14 cellular contexts compared by ENCODE assay signal in the genomic region with DNA sequence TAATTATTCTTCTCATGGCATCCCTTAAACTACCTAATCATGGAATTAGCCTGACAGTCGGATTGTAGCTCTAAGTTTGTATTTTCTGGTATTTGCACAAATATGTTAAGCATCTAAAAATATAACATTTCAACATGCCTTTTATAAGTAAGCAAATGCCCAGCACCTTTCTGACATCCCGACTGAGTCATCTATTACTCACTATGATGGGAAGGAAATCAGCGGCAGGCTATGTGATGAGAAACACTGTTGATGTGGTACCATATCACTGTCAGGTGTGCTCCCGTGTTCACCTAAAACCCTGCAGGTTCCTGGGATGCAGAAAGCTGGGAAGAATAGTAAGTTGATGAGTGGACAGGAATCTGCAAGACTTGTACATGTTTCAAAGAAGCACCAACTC.
A peak's percentile ranks its signal among the peaks of the same experiment; 100 is the strongest.
DNase-seq lines count a peak whose midpoint lies in the region; ATAC-seq lines count a peak whose summit lies in the region.
"Had no signal": no experiment of that assay in that cellular context is flagged by ENCODE, and none has a peak within 500 bp of the region (broad histone marks: within the 10 kb centered on the region; RNA-seq: fewer than 3 reads in every experiment).

No MANE protein-coding gene starts in this region.

- H3K4me1 Mint-ChIP-seq in activated naive CD8-positive, alpha-beta T cell treated with anti-CD3 and anti-CD28 coated beads, Interleukin-2, amount 50 U/mL, for 24 hours, result no peaks in the 10 kb centered on the region

- no peaks in the 10 kb centered on the region for H3K36me3 Mint-ChIP-seq in activated naive CD8-positive, alpha-beta T cell treated with anti-CD3 and anti-CD28 coated beads, Interleukin-2, amount 50 U/mL, for 24 hours (ENCODE audit: low read depth)

- no peak overlapping the region for H3K27ac Mint-ChIP-seq in activated naive CD8-positive, alpha-beta T cell treated with anti-CD3 and anti-CD28 coated beads, Interleukin-2, amount 50 U/mL, for 24 hours
- H3K27ac Mint-ChIP-seq: activated T-helper 2 cell treated with anti-CD3 and anti-CD28 coated beads, Interferon-gamma antibody, Interleukin-2, Interleukin-4, amounts not matched to agents 10 μg/mL and 5 μg/mL and 100 μg/mL, durations not matched to agents 14 hours and 24 hours and 36 hours had no signal

- no peaks in the 10 kb centered on the region for H3K27me3 Mint-ChIP-seq in activated naive CD8-positive, alpha-beta T cell treated with anti-CD3 and anti-CD28 coated beads, Interleukin-2, amount 50 U/mL, for 24 hours

- H3K4me3 Mint-ChIP-seq in activated naive CD8-positive, alpha-beta T cell treated with anti-CD3 and anti-CD28 coated beads, Interleukin-2, amount 50 U/mL, for 24 hours, result no peak overlapping the region

- no peak for ATAC-seq in activated naive CD8-positive, alpha-beta T cell treated with anti-CD3 and anti-CD28 coated beads, Interleukin-2, amount 50 U/mL, for 24 hours
- no peak for ATAC-seq in HG03159 (IDR thresholded peaks at IDR 0.05; ENCODE audit: unreplicated experiment)
- ATAC-seq: gastroesophageal sphincter, upper lobe of right lung had no signal

- DNase-seq in AG08396 (ENCODE audit: low spot score) (peak; percentile 65), HT1080 (ENCODE audit: low read depth) (peak; percentile 90), amniotic stem cell (lab: John Stamatoyannopoulos, UW) (peak; percentile 61), glomerular visceral epithelial cell (ENCODE audit: extremely low spot score) (peak; percentile 53), islet precursor cell (no peak), T-helper 1 cell (no peak)
- DNase-seq in activated naive CD8-positive, alpha-beta T cell treated with anti-CD3 and anti-CD28 coated beads, Interleukin-2, amount 50 U/mL, for 24 hours, result no peak
- DNase-seq: activated CD4-positive, alpha-beta T cell treated with anti-CD3 and anti-CD28 coated beads for 48 hours; NCI-H1105 treated with DMSO at 0.1 percent for 48 hours; NCI-H82; upper lobe of right lung had no signal

- H3K9me3 Mint-ChIP-seq in activated naive CD8-positive, alpha-beta T cell treated with anti-CD3 and anti-CD28 coated beads, Interleukin-2, amount 50 U/mL, for 24 hours, result no peaks in the 10 kb centered on the region
- H3K9me3 Mint-ChIP-seq: activated T-helper 2 cell treated with anti-CD3 and anti-CD28 coated beads, Interferon-gamma antibody, Interleukin-2, Interleukin-4, amounts not matched to agents 10 μg/mL and 5 μg/mL and 100 μg/mL, durations not matched to agents 14 hours and 24 hours and 36 hours had no signal

Comparison
In these comparisons a context has a peak if more than half of its experiments do, and no peak if none do; other contexts are left out.
1. DNase-seq: peak in AG08396 (single experiment), HT1080 (single experiment), amniotic stem cell (single experiment) and glomerular visceral epithelial cell (single experiment); none in activated naive CD8-positive, alpha-beta T cell treated with anti-CD3 and anti-CD28 coated beads, Interleukin-2, amount 50 U/mL, for 24 hours (single experiment), islet precursor cell (single experiment) and T-helper 1 cell (0 of 5).